Comparison of ENCODE assay signal across 1 cellular context in the genomic region with DNA sequence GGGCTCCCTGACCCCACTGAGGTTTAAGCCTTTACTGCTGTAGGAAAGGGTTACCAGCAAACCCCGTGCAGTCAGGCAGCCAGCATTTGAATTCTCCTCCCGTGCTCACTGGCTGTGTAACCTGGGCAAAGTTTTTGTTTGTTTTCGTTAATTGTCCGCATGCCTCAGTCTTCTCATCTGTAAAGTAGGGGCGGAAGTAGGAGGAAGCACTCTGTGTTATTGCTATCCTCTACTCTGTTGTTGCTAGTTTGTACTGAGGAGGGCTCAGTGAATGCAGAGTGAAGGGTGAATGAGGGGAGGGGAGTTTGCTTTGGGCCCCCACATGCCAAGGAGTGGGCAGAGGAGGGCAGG.
TF ChIP-seq lines count a peak whose summit lies in the region.

No MANE protein-coding gene starts in this region.

TF ChIP-seq in K562, 482 proteins besides CTCF, POLR2A, EP300 and RAD21:
- 0 out of 2 replicates have a peak, but pooled peaks have one; percentile 35 for TF ChIP-seq BCOR (IDR thresholded peaks at IDR 0.05)
- TF ChIP-seq RFX1 (IDR thresholded peaks at IDR 0.05), result no peak
- peak; percentile 13 to 31; a peak in 1 of 4 replicates for TF ChIP-seq KDM1A (IDR thresholded peaks at IDR 0.05)
